ENCODE assay signal across 15 cellular contexts in genomic region chr20:8424010-8424409, GRCh38.
A peak's percentile ranks its signal among the peaks of the same experiment; 100 is the strongest.
DNase-seq lines count a peak whose midpoint lies in the region; ATAC-seq, FAIRE-seq and TF ChIP-seq lines count a peak whose summit lies in the region.
"Had no signal": no experiment of that assay in that cellular context is flagged by ENCODE, and none has a peak within 500 bp of the region (broad histone marks: within the 10 kb centered on the region; RNA-seq: fewer than 3 reads in every experiment).

No MANE protein-coding gene starts in this region.

- H3K36me3 ChIP-seq in SJCRH30: no peaks in the 10 kb centered on the region
- H3K36me3 ChIP-seq: esophagus muscularis mucosa, ovary had no signal

- no peak for TF ChIP-seq CTCF in fibroblast of mammary gland (conservative IDR thresholded peaks at IDR 0.05; ENCODE audit: control insufficient read depth, insufficient read depth, low read depth, low read length)

- peak; percentile 43 for DNase-seq in NCI-H2171 treated with DMSO at 0.1 percent for 48 hours (lab: John Stamatoyannopoulos, UW)
- DNase-seq in NCI-H2171 (lab: John Stamatoyannopoulos, UW): no peak
- peak; percentile 59 to 72 for DNase-seq in SJCRH30
- DNase-seq in fibroblast of mammary gland (ENCODE audit: low read depth): peak; percentile 54
- DNase-seq in urothelium cell line (ENCODE audit: low spot score): peak; percentile 22
- DNase-seq in islet precursor cell: no peak
- no peak for DNase-seq in activated naive CD4-positive, alpha-beta T cell treated with Interleukin-2 at 50 U/mL for 16 hours
- DNase-seq: 8988T; activated naive CD8-positive, alpha-beta T cell treated with anti-CD3 and anti-CD28 coated beads, Interleukin-2, amount 10 ng/mL, durations not matched to agents 7 days and 5 days; activated T-cell treated with anti-CD3 and anti-CD28 coated beads for 4 hours; KG1; NCI-H187 treated with DMSO at 0.1 percent for 48 hours; ovary had no signal

- peak overlapping the region; percentile 77 for H3K27ac ChIP-seq in SJCRH30
- H3K27ac ChIP-seq: esophagus muscularis mucosa, ovary had no signal

- no peak for FAIRE-seq in urothelium cell line (lab: Jason Lieb, UNC)

- H3K9me3 ChIP-seq in SJCRH30 (replicated peaks): no peaks in the 10 kb centered on the region
- H3K9me3 ChIP-seq: esophagus muscularis mucosa, ovary had no signal

- H3K4me3 ChIP-seq in SJCRH30 (no peak overlapping the region), fibroblast of mammary gland (ENCODE audit: control insufficient read depth, low read depth, low read length) (no peak overlapping the region)
- H3K4me3 ChIP-seq: esophagus muscularis mucosa, ovary had no signal

- peaks cover 60% of the 10 kb centered on the region for H3K4me1 ChIP-seq in SJCRH30

- ATAC-seq in GM21381 (IDR thresholded peaks at IDR 0.05; ENCODE audit: unreplicated experiment): no peak

- no peaks in the 10 kb centered on the region for H3K27me3 ChIP-seq in SJCRH30
- H3K27me3 ChIP-seq: esophagus muscularis mucosa, ovary had no signal

Comparison
In these comparisons a context has a peak if more than half of its experiments do, and no peak if none do; other contexts are left out.
1. DNase-seq: peak in NCI-H2171 treated with DMSO at 0.1 percent for 48 hours (single experiment), SJCRH30 (2 of 2), fibroblast of mammary gland (single experiment) and urothelium cell line (single experiment); none in NCI-H2171 (single experiment), islet precursor cell (single experiment) and activated naive CD4-positive, alpha-beta T cell treated with Interleukin-2 at 50 U/mL for 16 hours (single experiment).